In genomic region chr21:6553505-6554376, GRCh38 we compare ENCODE assay signal across 7 cellular contexts.
A peak's percentile ranks its signal among the peaks of the same experiment; 100 is the strongest.
DNase-seq lines count a peak whose midpoint lies in the region; ATAC-seq and TF ChIP-seq lines count a peak whose summit lies in the region.
"Not testable (repeated sequence)": the region's sequence is repeated elsewhere in the genome, so short reads cannot be mapped to it uniquely, and the experiment has no call there.

No MANE protein-coding gene starts in this region.

- H3K27me3 ChIP-seq in HCT116 (ENCODE audit: insufficient read depth, low read length); RWPE2 (ENCODE audit: insufficient read depth, poor library complexity, severe bottlenecking); foreskin keratinocyte: not testable (repeated sequence)

- not testable (repeated sequence) for H3K36me3 Mint-ChIP-seq in stimulated activated memory B cell treated with anti-CD40 and anti-IgM and Interleukin-4, amounts not matched to agents 10 μg/mL and 1 μg/mL and 100 μg/mL, for 72 hours

- TF ChIP-seq POLR2A in HCT116 (IDR thresholded peaks at IDR 0.05; ENCODE audit: borderline replicate concordance, extremely low read depth, insufficient read depth, insufficient read length), result not testable (repeated sequence)

- BruUV-seq in HCT116 (replicated peaks; lab: Mats Ljungman, UMichigan), result not testable (repeated sequence)

- ATAC-seq in GM18511 (IDR thresholded peaks at IDR 0.05; ENCODE audit: unreplicated experiment) (peak; percentile 44), GM18909 (IDR thresholded peaks at IDR 0.05; ENCODE audit: poor library complexity, unreplicated experiment) (peak; percentile 53), HCT116 (peak; percentile 47), HG03108 (IDR thresholded peaks at IDR 0.05; ENCODE audit: unreplicated experiment) (peak; percentile 44), RWPE2 (ENCODE audit: low read depth) (peak; percentile 73), foreskin keratinocyte (peak; percentile 48)
- ATAC-seq in stimulated activated memory B cell treated with anti-CD40 and anti-IgM and Interleukin-4, amounts not matched to agents 10 μg/mL and 1 μg/mL and 100 μg/mL, for 72 hours, result peak; percentile 47

- H4K20me1 ChIP-seq in HCT116 (ENCODE audit: insufficient read depth), result not testable (repeated sequence)

- not testable (repeated sequence) for H3K9ac ChIP-seq in HCT116 (ENCODE audit: low read length)

- not testable (repeated sequence) for H3K4me3 Mint-ChIP-seq in stimulated activated memory B cell treated with anti-CD40 and anti-IgM and Interleukin-4, amounts not matched to agents 10 μg/mL and 1 μg/mL and 100 μg/mL, for 72 hours

- not testable (repeated sequence) for H3K27me3 Mint-ChIP-seq in stimulated activated memory B cell treated with anti-CD40 and anti-IgM and Interleukin-4, amounts not matched to agents 10 μg/mL and 1 μg/mL and 100 μg/mL, for 72 hours

- DNase-seq in HCT116 (ENCODE audit: low read depth, low spot score); RWPE2 (ENCODE audit: low spot score); foreskin keratinocyte: not testable (repeated sequence)

- H3K27ac Mint-ChIP-seq in stimulated activated memory B cell treated with anti-CD40 and anti-IgM and Interleukin-4, amounts not matched to agents 10 μg/mL and 1 μg/mL and 100 μg/mL, for 72 hours, result not testable (repeated sequence)

- H3K79me2 ChIP-seq in HCT116 (ENCODE audit: insufficient read depth, low read length), result not testable (repeated sequence)

- POLR2A ChIA-PET in HCT116 (lab: Charles Lee), result not testable (repeated sequence)

- TF ChIP-seq RAD21 in HCT116 (IDR thresholded peaks at IDR 0.05; ENCODE audit: low read depth), result not testable (repeated sequence)

- H3K4me1 Mint-ChIP-seq in stimulated activated memory B cell treated with anti-CD40 and anti-IgM and Interleukin-4, amounts not matched to agents 10 μg/mL and 1 μg/mL and 100 μg/mL, for 72 hours, result not testable (repeated sequence)

- not testable (repeated sequence) for TF ChIP-seq CTCF in HCT116 (IDR thresholded peaks at IDR 0.05 in 2 of 3, conservative IDR thresholded peaks at IDR 0.05 in 1 of 3; ENCODE audit: borderline replicate concordance in 1 of 3, insufficient read depth in 1 of 3, low read depth in 2 of 3, low read length in 2 of 3); RWPE2 (IDR thresholded peaks at IDR 0.05; ENCODE audit: poor library complexity, severe bottlenecking); foreskin keratinocyte (conservative IDR thresholded peaks at IDR 0.05)

- H3K27ac ChIP-seq in HCT116 (ENCODE audit: low read depth, low read length); RWPE2 (ENCODE audit: poor library complexity, severe bottlenecking); foreskin keratinocyte: not testable (repeated sequence)

- not testable (repeated sequence) for H3K9me2 ChIP-seq in HCT116 (ENCODE audit: insufficient read depth)

- H2AFZ ChIP-seq in HCT116 (ENCODE audit: low read depth, low read length, poor library complexity, severe bottlenecking), result not testable (repeated sequence)

- not testable (repeated sequence) for H3K4me1 ChIP-seq in HCT116 (ENCODE audit: control insufficient read depth in 1 of 2, insufficient read depth in 2 of 2, low read length in 2 of 2); RWPE2 (ENCODE audit: insufficient read depth, poor library complexity, severe bottlenecking); foreskin keratinocyte

- RAD21 ChIA-PET in HCT116 (lab: Charles Lee; ENCODE audit: low non-redundant PET in 1 of 2, low total read pairs in 2 of 2, uncharacterized antibody in 2 of 2, unreplicated experiment in 2 of 2), result not testable (repeated sequence)

- not testable (repeated sequence) for H3K9me3 Mint-ChIP-seq in stimulated activated memory B cell treated with anti-CD40 and anti-IgM and Interleukin-4, amounts not matched to agents 10 μg/mL and 1 μg/mL and 100 μg/mL, for 72 hours

- not testable (repeated sequence) for H3K9me3 ChIP-seq in HCT116 (ENCODE audit: control insufficient read depth in 1 of 2, insufficient read depth in 1 of 2, low read depth in 1 of 2, low read length in 2 of 2); RWPE2 (ENCODE audit: severe bottlenecking)

- intact Hi-C loops in HCT116 (cut with micrococcal nuclease), result not testable (repeated sequence)

- H3K4me2 ChIP-seq in HCT116 (ENCODE audit: low read length), result not testable (repeated sequence)

- not testable (repeated sequence) for H3K36me3 ChIP-seq in HCT116 (ENCODE audit: control insufficient read depth in 1 of 2, insufficient read depth in 2 of 2, low read length in 2 of 2); RWPE2 (ENCODE audit: low read depth)

- H3K4me3 ChIP-seq in HCT116 (replicated peaks in 1 of 2; ENCODE audit: low read depth in 1 of 2, low read length in 2 of 2); RWPE2 (ENCODE audit: severe bottlenecking): not testable (repeated sequence)

- CTCF ChIA-PET in HCT116 (lab: Charles Lee), result not testable (repeated sequence)
